In genomic region chr21:37202221-37202805, GRCh38 we compare ENCODE assay signal across 2 cellular contexts.
TF ChIP-seq lines count a peak whose summit lies in the region.

No MANE protein-coding gene starts in this region.

TF ChIP-seq in IMR-90, 13 proteins besides CTCF, POLR2A, EP300 and RAD21:
- TF ChIP-seq SMC3 (IDR thresholded peaks at IDR 0.05; ENCODE audit: low read depth, low read length) (no peak), FOS (IDR thresholded peaks at IDR 0.05; ENCODE audit: low read depth, low read length) (no peak)
TF ChIP-seq in IMR-90: peak in this region for 0.

TF ChIP-seq in GM12878, 131 proteins besides CTCF, POLR2A, EP300 and RAD21:
- TF ChIP-seq IKZF1 (conservative IDR thresholded peaks at IDR 0.05) (no peak), ZNF687 (IDR thresholded peaks at IDR 0.05) (no peak), RAD51 (IDR thresholded peaks at IDR 0.05) (no peak), TCF3 (IDR thresholded peaks at IDR 0.05; ENCODE audit: borderline replicate concordance, insufficient read depth, low read depth, low read length) (no peak), IRF4 (IDR thresholded peaks at IDR 0.05; ENCODE audit: low read depth, low read length) (no peak), CBX5 (IDR thresholded peaks at IDR 0.05; ENCODE audit: low read depth) (no peak), NFYA (IDR thresholded peaks at IDR 0.05; ENCODE audit: borderline replicate concordance, low read depth, low read length) (no peak), SPI1 (IDR thresholded peaks at IDR 0.05; ENCODE audit: borderline replicate concordance, insufficient read depth, low read depth, low read length) (no peak), BCL11A (IDR thresholded peaks at IDR 0.05; ENCODE audit: low read depth, low read length) (no peak), CUX1 (IDR thresholded peaks at IDR 0.05; ENCODE audit: insufficient replicate concordance, low read depth, low read length) (no peak), ZNF217 (IDR thresholded peaks at IDR 0.05) (no peak), IRF3 (IDR thresholded peaks at IDR 0.05) (no peak), ZSCAN29 (IDR thresholded peaks at IDR 0.05) (no peak), TARDBP (IDR thresholded peaks at IDR 0.05; ENCODE audit: borderline replicate concordance) (no peak), EED (IDR thresholded peaks at IDR 0.05; ENCODE audit: low read depth) (no peak), MYC (IDR thresholded peaks at IDR 0.05; ENCODE audit: insufficient read depth, insufficient read length, insufficient replicate concordance, low read length, severe bottlenecking) (no peak), SIX5 (IDR thresholded peaks at IDR 0.05; ENCODE audit: low read depth, low read length, severe bottlenecking) (no peak), MLLT1 (IDR thresholded peaks at IDR 0.05) (no peak)
